In the genomic region with DNA sequence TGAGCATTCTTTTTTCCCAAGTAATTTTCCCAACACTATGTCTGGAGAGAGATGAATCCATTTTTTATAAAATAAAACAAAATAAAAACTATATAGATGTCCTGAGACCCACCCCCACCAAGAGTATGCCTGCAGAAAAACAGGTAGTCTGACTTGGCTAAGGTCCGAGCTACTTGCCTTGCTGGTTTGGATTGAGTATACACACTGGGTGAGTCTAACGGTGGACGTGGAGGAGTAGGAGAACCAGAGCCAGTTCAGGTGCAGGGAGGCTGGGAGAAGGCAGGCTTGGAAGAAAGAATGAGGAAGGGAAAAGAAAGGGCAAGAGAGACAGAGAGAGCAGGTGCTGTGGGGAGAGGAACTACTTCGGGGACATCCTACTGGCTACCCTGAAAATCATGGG, we compare ENCODE assay signal across 31 cellular contexts.
"Had no signal": no experiment of that assay in that cellular context is flagged by ENCODE, and none has a peak within 500 bp of the region (broad histone marks: within the 10 kb centered on the region; RNA-seq: fewer than 3 reads in every experiment).

No MANE protein-coding gene starts in this region.

- H3K9me3 Mint-ChIP-seq: activated B cell treated with CpG ODN at 0.5 μM for 24 hours; activated CD4-positive, alpha-beta memory T cell treated with anti-CD3 and anti-CD28 coated beads for 36 hours; activated CD4-positive, alpha-beta T cell treated with anti-CD3 and anti-CD28 coated beads, Interleukin-2, amount 10 ng/mL, durations not matched to agents 24 days and 14 days; activated CD8-positive, alpha-beta T cell treated with anti-CD3 and anti-CD28 coated beads for 36 hours; activated naive CD4-positive, alpha-beta T cell treated with anti-CD3 and anti-CD28 coated beads for 36 hours; activated naive CD4-positive, alpha-beta T cell treated with anti-CD3 and anti-CD28 coated beads, Interleukin-2, amount 50 U/mL, for 72 hours; activated naive CD8-positive, alpha-beta T cell treated with anti-CD3 and anti-CD28 coated beads for 36 hours; activated T-cell treated with anti-CD3 and anti-CD28 coated beads, Interleukin-2, amount 50 U/mL, for 4 hours; activated T-cell treated with anti-CD3 and anti-CD28 coated beads, Interleukin-2, amount 50 U/mL, for 72 hours; activated T-helper 1 cell treated with anti-CD3 and anti-CD28 coated beads, Interleukin-12 subunit alpha, Interleukin-12 subunit beta, Interleukin-2, Interleukin-4 antibody, amounts not matched to agents 30 ng/mL and 10 ng/mL and 1 ng/mL, durations not matched to agents 14 hours and 24 hours and 36 hours; activated T-helper 17 cell treated with anti-CD3 and anti-CD28 coated beads, Interleukin-2, amount 50 U/mL, for 72 hours; T-cell had no signal

- H3K4me3 ChIP-seq: adrenal gland, body of pancreas had no signal

- H3K27me3 ChIP-seq: adrenal gland, body of pancreas had no signal

- H3K4me1 ChIP-seq: adrenal gland, body of pancreas had no signal

- H3K4me3 Mint-ChIP-seq: activated B cell treated with CpG ODN at 0.5 μM for 24 hours; activated CD4-positive, alpha-beta memory T cell treated with anti-CD3 and anti-CD28 coated beads for 36 hours; activated CD4-positive, alpha-beta T cell treated with anti-CD3 and anti-CD28 coated beads, Interleukin-2, amount 10 ng/mL, durations not matched to agents 24 days and 14 days; activated CD8-positive, alpha-beta T cell treated with anti-CD3 and anti-CD28 coated beads for 36 hours; activated naive CD4-positive, alpha-beta T cell treated with anti-CD3 and anti-CD28 coated beads for 36 hours; activated naive CD8-positive, alpha-beta T cell treated with anti-CD3 and anti-CD28 coated beads for 36 hours; activated T-cell treated with anti-CD3 and anti-CD28 coated beads, Interleukin-2, amount 50 U/mL, for 4 hours; activated T-cell treated with anti-CD3 and anti-CD28 coated beads, Interleukin-2, amount 50 U/mL, for 72 hours; activated T-helper 1 cell treated with anti-CD3 and anti-CD28 coated beads, Interleukin-12 subunit alpha, Interleukin-12 subunit beta, Interleukin-2, Interleukin-4 antibody, amounts not matched to agents 30 ng/mL and 10 ng/mL and 1 ng/mL, durations not matched to agents 14 hours and 24 hours and 36 hours; activated T-helper 17 cell treated with anti-CD3 and anti-CD28 coated beads, Interleukin-2, amount 50 U/mL, for 72 hours; T-cell; T-helper 17 cell had no signal

- H3K9me3 ChIP-seq: adrenal gland, body of pancreas had no signal

- H3K36me3 ChIP-seq: adrenal gland had no signal

- DNase-seq: activated B cell treated with CpG ODN at 0.5 μM for 24 hours; activated CD4-positive, alpha-beta memory T cell treated with anti-CD3 and anti-CD28 coated beads for 36 hours; activated CD4-positive, alpha-beta T cell treated with anti-CD3 and anti-CD28 coated beads for 4 hours; activated CD4-positive, alpha-beta T cell treated with anti-CD3 and anti-CD28 coated beads, Interleukin-2, amount 10 ng/mL, durations not matched to agents 24 days and 14 days; activated CD4-positive, alpha-beta T cell treated with anti-CD3 and anti-CD28 coated beads, Interleukin-2, amount 50 U/mL, for 1 hour; activated CD4-positive, alpha-beta T cell treated with anti-CD3 and anti-CD28 coated beads, Interleukin-2, amount 50 U/mL, for 4 hours; activated CD4-positive, CD25-positive, alpha-beta regulatory T cell treated with anti-CD3 and anti-CD28 coated beads, Interleukin-2, amount 50 U/mL, for 72 hours; activated CD8-positive, alpha-beta memory T cell treated with anti-CD3 and anti-CD28 coated beads, Interleukin-2, amount 50 U/mL, for 4 hours; activated CD8-positive, alpha-beta T cell treated with anti-CD3 and anti-CD28 coated beads for 36 hours; activated effector memory CD4-positive, alpha-beta T cell treated with anti-CD3 and anti-CD28 coated beads, Interleukin-2, amount 50 U/mL, for 16 hours; activated gamma-delta T cell treated with Interleukin-2 at 50 U/mL for 16 hours; activated naive CD4-positive, alpha-beta T cell; activated naive CD4-positive, alpha-beta T cell treated with anti-CD3 and anti-CD28 coated beads for 36 hours; activated naive CD4-positive, alpha-beta T cell treated with anti-CD3 and anti-CD28 coated beads, Interleukin-2, amount 50 U/mL, for 16 hours; activated naive CD8-positive, alpha-beta T cell treated with anti-CD3 and anti-CD28 coated beads for 36 hours; activated T-cell treated with anti-CD3 and anti-CD28 coated beads for 4 hours; activated T-cell treated with anti-CD3 and anti-CD28 coated beads, Interleukin-2, amount 50 U/mL, for 1 hour; activated T-cell treated with anti-CD3 and anti-CD28 coated beads, Interleukin-2, amount 50 U/mL, for 4 hours; activated T-cell treated with anti-CD3 and anti-CD28 coated beads, Interleukin-2, amount 50 U/mL, for 72 hours; adrenal gland; amniotic stem cell; aorta; body of pancreas; central memory CD4-positive, alpha-beta T cell; T-cell; T-helper 17 cell; T1000 had no signal

- H3K27me3 Mint-ChIP-seq: activated CD8-positive, alpha-beta T cell treated with anti-CD3 and anti-CD28 coated beads for 36 hours had no signal

- H3K27ac Mint-ChIP-seq: activated B cell treated with CpG ODN at 0.5 μM for 24 hours; activated CD4-positive, alpha-beta memory T cell treated with anti-CD3 and anti-CD28 coated beads for 36 hours; activated CD4-positive, alpha-beta T cell treated with anti-CD3 and anti-CD28 coated beads, Interleukin-2, amount 10 ng/mL, durations not matched to agents 24 days and 14 days; activated CD8-positive, alpha-beta T cell treated with anti-CD3 and anti-CD28 coated beads for 36 hours; activated naive CD4-positive, alpha-beta T cell treated with anti-CD3 and anti-CD28 coated beads for 36 hours; activated naive CD4-positive, alpha-beta T cell treated with anti-CD3 and anti-CD28 coated beads, Interleukin-2, amount 50 U/mL, for 72 hours; activated naive CD8-positive, alpha-beta T cell treated with anti-CD3 and anti-CD28 coated beads for 36 hours; activated T-cell treated with anti-CD3 and anti-CD28 coated beads, Interleukin-2, amount 50 U/mL, for 72 hours; activated T-helper 1 cell treated with anti-CD3 and anti-CD28 coated beads, Interleukin-12 subunit alpha, Interleukin-12 subunit beta, Interleukin-2, Interleukin-4 antibody, amounts not matched to agents 30 ng/mL and 10 ng/mL and 1 ng/mL, durations not matched to agents 14 hours and 24 hours and 36 hours; activated T-helper 17 cell treated with anti-CD3 and anti-CD28 coated beads, Interleukin-2, amount 50 U/mL, for 72 hours; T-cell; T-helper 17 cell had no signal

- H3K4me1 Mint-ChIP-seq: activated B cell treated with CpG ODN at 0.5 μM for 24 hours, T-cell had no signal

- H3K36me3 Mint-ChIP-seq: activated CD4-positive, alpha-beta memory T cell treated with anti-CD3 and anti-CD28 coated beads for 36 hours; activated naive CD4-positive, alpha-beta T cell treated with anti-CD3 and anti-CD28 coated beads, Interleukin-2, amount 50 U/mL, for 72 hours; activated naive CD8-positive, alpha-beta T cell treated with anti-CD3 and anti-CD28 coated beads for 36 hours; T-cell had no signal

- H3K27ac ChIP-seq: adrenal gland, body of pancreas, VCaP had no signal
